8 cellular contexts compared by ENCODE assay signal in the genomic region with DNA sequence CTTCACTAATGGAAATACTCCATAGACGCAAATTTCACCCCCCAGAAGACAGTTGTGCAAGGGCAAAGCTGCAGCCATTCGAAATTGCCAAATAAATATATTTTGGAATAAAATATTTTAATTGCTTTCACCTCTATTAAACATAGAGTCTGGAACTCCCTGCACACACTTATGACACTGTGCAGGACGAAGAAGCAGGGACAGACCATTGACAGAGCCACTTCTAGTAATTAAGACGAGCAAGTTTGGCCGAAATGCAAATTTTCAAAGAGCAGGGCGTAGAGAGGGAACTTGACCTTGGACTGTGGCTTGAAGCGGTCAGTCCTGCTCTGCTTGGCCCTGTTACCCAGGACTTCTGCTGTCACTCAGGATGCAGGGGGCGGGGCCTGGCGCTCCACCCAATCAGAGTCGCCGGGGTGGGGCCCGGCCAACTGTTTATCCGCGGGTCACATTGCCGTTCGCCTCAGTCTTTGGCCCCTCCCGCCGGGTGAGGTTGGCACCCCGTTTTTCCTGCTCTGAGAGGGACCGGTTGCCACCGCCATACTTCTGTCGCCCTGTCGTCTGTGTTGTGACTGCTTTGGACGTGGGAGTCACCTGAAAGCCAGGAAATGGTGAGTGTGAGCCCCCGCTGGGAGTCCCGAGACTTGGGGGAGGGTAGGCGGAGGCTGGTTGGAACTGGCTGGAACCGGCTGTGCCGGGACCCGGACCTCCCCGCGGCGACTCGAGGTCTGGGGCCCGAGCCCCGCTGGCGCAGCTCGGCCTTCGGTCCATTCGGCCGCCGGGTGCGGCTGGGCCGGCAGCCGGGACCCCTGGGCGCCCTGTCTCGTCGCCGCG. TPM values are rescaled to one million over a fixed set of nuclear protein-coding genes. Genes with fewer than 3 reads are reported as not detected.
DNase-seq lines count a peak whose midpoint lies in the region; ATAC-seq and TF ChIP-seq lines count a peak whose summit lies in the region.

ZNF844 (plus strand) TSS at position 466 of the 834 bp plus-strand sequence; CDS start at position 609, 143 bp downstream.

- peaks cover 4% of the 10 kb centered on the region for H3K9me3 Mint-ChIP-seq in activated CD4-positive, alpha-beta T cell treated with anti-CD3 and anti-CD28 coated beads for 36 hours (ENCODE audit: low read depth)

- ATAC-seq in GM21576 (IDR thresholded peaks at IDR 0.05; ENCODE audit: unreplicated experiment), result peak; percentile 73
- peak; percentile 94 for ATAC-seq in activated CD4-positive, alpha-beta T cell treated with anti-CD3 and anti-CD28 coated beads for 36 hours

- peak within 1 kb of the TSS; percentile 79 for H3K4me3 Mint-ChIP-seq in activated CD4-positive, alpha-beta T cell treated with anti-CD3 and anti-CD28 coated beads for 36 hours

- DNase-seq in COLO829 (ENCODE audit: low spot score) (peak; percentile 46), NCI-H1092 treated with DMSO at 0.1 percent for 48 hours (lab: John Stamatoyannopoulos, UW) (peak; percentile 81), kidney epithelial cell (ENCODE audit: low read depth) (peak; percentile 37), HAP-1 (ENCODE audit: low spot score in 2 of 2) (no peak)
- peak; percentile 91 for DNase-seq in activated CD4-positive, alpha-beta T cell treated with anti-CD3 and anti-CD28 coated beads for 36 hours
- DNase-seq in stimulated activated CD4-positive, alpha-beta T cell treated with anti-CD3 and anti-CD28 coated beads, Interleukin-12 subunit alpha, Interleukin-12 subunit beta, amount 100 ng/mL, for 4 hours, result peak; percentile 70

- peaks cover 22% of the 10 kb centered on the region for H3K36me3 Mint-ChIP-seq in activated CD4-positive, alpha-beta T cell treated with anti-CD3 and anti-CD28 coated beads for 36 hours (ENCODE audit: low read depth)

- H3K36me3 ChIP-seq in kidney epithelial cell (ENCODE audit: control insufficient read depth, insufficient read depth, low read length), result no peaks in the 10 kb centered on the region
- H3K36me3 ChIP-seq in HAP-1 (replicated peaks), result no peaks in the 10 kb centered on the region

- H3K4me1 ChIP-seq in HAP-1, result no peaks in the 10 kb centered on the region

- no peaks in the 10 kb centered on the region for H3K27me3 ChIP-seq in kidney epithelial cell (ENCODE audit: control insufficient read depth, insufficient read depth, low read length)
- no peaks in the 10 kb centered on the region for H3K27me3 ChIP-seq in HAP-1 (ENCODE audit: low read depth)

- POLR2A ChIA-PET in activated CD4-positive, alpha-beta T cell treated with anti-CD3 and anti-CD28 coated beads for 36 hours (lab: Charles Lee), result no interaction called here

- no peaks in the 10 kb centered on the region for H3K27me3 Mint-ChIP-seq in activated CD4-positive, alpha-beta T cell treated with anti-CD3 and anti-CD28 coated beads for 36 hours

- CTCF ChIA-PET in activated CD4-positive, alpha-beta T cell treated with anti-CD3 and anti-CD28 coated beads for 36 hours (lab: Charles Lee), result interaction anchor here (1.2 kb wide), 1 partner anchor 76 kb away, joined by 4 read pairs; the partner anchor contains the start of gene ZNF20

- H3K4me1 Mint-ChIP-seq in activated CD4-positive, alpha-beta T cell treated with anti-CD3 and anti-CD28 coated beads for 36 hours, result peaks cover 8% of the 10 kb centered on the region

- in situ Hi-C loops in HAP-1 (cut with MboI; ENCODE audit: low sequenced_read_pairs), result no loop called here

- H3K27ac Mint-ChIP-seq in activated CD4-positive, alpha-beta T cell treated with anti-CD3 and anti-CD28 coated beads for 36 hours, result peak within 1 kb of the TSS; percentile 86

- intact Hi-C loops in activated CD4-positive, alpha-beta T cell treated with anti-CD3 and anti-CD28 coated beads for 36 hours (cut with DNase I, micrococcal nuclease), result loop anchor here in 1 of 2 experiments (2.0 kb wide), 1 partner anchor 140 kb away; the partner anchor contains the start of gene ZNF700

- H3K27ac ChIP-seq in cingulate gyrus (ENCODE audit: low read depth, low read length), result peak within 1 kb of the TSS; percentile 92

- peak within 1 kb of the TSS; percentile 87 for H3K4me3 ChIP-seq in kidney epithelial cell (ENCODE audit: low read depth, low read length)
- no peak within 1 kb of the TSS for H3K4me3 ChIP-seq in HAP-1

- peaks cover 3% of the 10 kb centered on the region; the same call in 1 of the 2 replicates for H3K9me3 ChIP-seq in HAP-1

- TF ChIP-seq CTCF in kidney epithelial cell (IDR thresholded peaks at IDR 0.05; ENCODE audit: insufficient read depth, low read length, poor library complexity, severe bottlenecking), result no peak

RNA-seq across cellular contexts. Expression of gene ZNF844, which starts in this region (rescaled TPM):
- total RNA-seq in activated CD4-positive, alpha-beta T cell treated with anti-CD3 and anti-CD28 coated beads for 36 hours, result 1 to 10 TPM; 4.4 to 5.5 TPM
- 4.1 and 4.7 TPM in 2 replicates for total RNA-seq in kidney epithelial cell

Comparison
In these comparisons a context has a peak if more than half of its experiments do, and no peak if none do; other contexts are left out.
1. DNase-seq: peak in COLO829 (single experiment), NCI-H1092 treated with DMSO at 0.1 percent for 48 hours (single experiment), activated CD4-positive, alpha-beta T cell treated with anti-CD3 and anti-CD28 coated beads for 36 hours (single experiment), kidney epithelial cell (single experiment) and stimulated activated CD4-positive, alpha-beta T cell treated with anti-CD3 and anti-CD28 coated beads, Interleukin-12 subunit alpha, Interleukin-12 subunit beta, amount 100 ng/mL, for 4 hours (single experiment); none in HAP-1 (0 of 2).